Comparison of ENCODE assay signal across 20 cellular contexts in the genomic region with DNA sequence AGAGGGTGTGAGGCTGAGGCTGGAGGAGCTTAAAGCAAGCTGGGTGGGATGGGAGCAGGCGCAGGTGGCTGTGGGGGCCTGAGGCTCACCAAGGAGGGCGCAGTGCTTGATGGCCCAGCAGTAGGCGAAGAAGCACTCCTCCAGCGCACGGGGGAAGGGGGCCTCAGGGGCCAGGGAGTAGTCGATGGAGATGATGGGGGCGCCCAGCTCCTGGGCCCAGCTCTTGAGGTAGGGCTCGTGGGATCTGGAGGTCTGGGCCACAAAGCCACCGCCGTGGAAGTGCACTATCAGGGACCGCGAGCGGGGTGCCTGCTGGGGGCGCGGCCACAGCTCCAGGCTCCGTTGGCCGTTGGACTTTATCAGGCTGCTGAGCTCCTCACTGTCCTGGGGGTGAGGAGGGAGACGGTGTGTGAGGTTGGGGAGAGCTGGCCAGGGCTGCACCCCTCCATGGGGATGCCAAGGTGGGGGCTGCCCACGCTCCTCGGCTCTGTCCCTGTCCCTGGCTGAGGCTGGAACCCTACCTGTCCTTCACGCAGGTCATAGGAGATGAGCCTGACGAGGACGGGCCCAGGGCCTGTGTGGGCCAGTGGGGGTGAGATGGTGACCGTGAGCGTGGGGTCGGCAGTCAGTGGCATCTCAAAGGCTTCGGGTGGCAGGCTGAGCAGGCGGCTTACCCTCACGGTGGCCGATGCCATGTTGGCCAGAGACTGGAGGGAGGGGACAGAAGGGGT. TPM values are rescaled to one million over a fixed set of nuclear protein-coding genes. Genes with fewer than 3 reads are reported as not detected.
DNase-seq lines count a peak whose midpoint lies in the region; ATAC-seq and TF ChIP-seq lines count a peak whose summit lies in the region.
"Had no signal": no experiment of that assay in that cellular context is flagged by ENCODE, and none has a peak within 500 bp of the region (broad histone marks: within the 10 kb centered on the region; RNA-seq: fewer than 3 reads in every experiment).

No MANE protein-coding gene starts in this region.

- intact Hi-C loops in vagina (cut with DNase I): no loop called here

- no peaks in the 10 kb centered on the region for H3K27me3 Mint-ChIP-seq in neural crest cell (ENCODE audit: low read depth)

- no peaks in the 10 kb centered on the region for H3K9me3 Mint-ChIP-seq in neural crest cell
- H3K9me3 Mint-ChIP-seq: CD14-positive monocyte; CD8-positive, alpha-beta T cell had no signal

- peaks cover 14% of the 10 kb centered on the region for H3K4me1 Mint-ChIP-seq in neural crest cell

- no peak overlapping the region for H3K9ac ChIP-seq in SK-N-SH

- H3K4me3 ChIP-seq in SK-N-SH (ENCODE audit: low read depth in 2 of 2, low read length in 1 of 2): no peak overlapping the region
- no peak overlapping the region for H3K4me3 ChIP-seq in vagina
- H3K4me3 ChIP-seq: GM23338 had no signal

- TF ChIP-seq CTCF in SK-N-SH (IDR thresholded peaks at IDR 0.05) (no peak), neural crest cell (conservative IDR thresholded peaks at IDR 0.05) (no peak), vagina (IDR thresholded peaks at IDR 0.05) (no peak)

- H3K79me2 ChIP-seq in SK-N-SH (ENCODE audit: insufficient read depth): no peaks in the 10 kb centered on the region

- H3K4me1 ChIP-seq in SK-N-SH (ENCODE audit: control insufficient read depth in 1 of 2, insufficient read depth in 2 of 2, low read depth in 1 of 2, low read length in 1 of 2) (peaks cover 0 to 22% of the 10 kb centered on the region in 2 experiments; a peak in 1 of 4 replicates), vagina (peaks cover 10% of the 10 kb centered on the region)

- 96% methylated on average over 27 of the region's 30 CpGs for WGBS in SK-N-SH (ENCODE audit: low lambda C conversion rate)

- no peak overlapping the region for H3K4me2 ChIP-seq in SK-N-SH
- H3K4me2 ChIP-seq: GM23338 had no signal

- H2AFZ ChIP-seq in SK-N-SH (ENCODE audit: low read depth): no peak overlapping the region
- H2AFZ ChIP-seq: GM23338 had no signal

- H3K27ac Mint-ChIP-seq in neural crest cell (ENCODE audit: unreplicated experiment): peak overlapping the region; percentile 57
- H3K27ac Mint-ChIP-seq: CD8-positive, alpha-beta T cell; GM23338 had no signal

- no peak for TF ChIP-seq RAD21 in SK-N-SH (IDR thresholded peaks at IDR 0.05; ENCODE audit: low read length)

- H3K27ac ChIP-seq in SK-N-SH (ENCODE audit: low read depth in 2 of 2, low read length in 1 of 2) (no peak overlapping the region), substantia nigra (ENCODE audit: low read depth, low read length, poor library complexity, severe bottlenecking) (peak overlapping the region; percentile 11), vagina (no peak overlapping the region)
- H3K27ac ChIP-seq: 22Rv1 had no signal

- no peak for TF ChIP-seq POLR2A in vagina (IDR thresholded peaks at IDR 0.05)

- peaks cover 4% of the 10 kb centered on the region for H3K36me3 Mint-ChIP-seq in neural crest cell (ENCODE audit: low read depth)

- H4K20me1 ChIP-seq in SK-N-SH (ENCODE audit: insufficient read depth): no peaks in the 10 kb centered on the region

- CTCF ChIA-PET in SK-N-SH (lab: Yijun Ruan, JAX): interaction anchor here (1.6 kb wide), 2 partner anchors 13 to 31 kb away, joined by 4 to 6 read pairs; no protein-coding TSS in a partner anchor

- H3K9me3 ChIP-seq in SK-N-SH (no peaks in the 10 kb centered on the region), vagina (no peaks in the 10 kb centered on the region)

- no peaks in the 10 kb centered on the region for H3F3A ChIP-seq in SK-N-SH (replicated peaks; ENCODE audit: insufficient read depth)

- no peak overlapping the region for H3K4me3 Mint-ChIP-seq in neural crest cell
- H3K4me3 Mint-ChIP-seq: CD14-positive monocyte; CD8-positive, alpha-beta T cell; GM23338 had no signal

- POLR2A ChIA-PET in SK-N-SH (lab: Yijun Ruan, JAX): no interaction called here

- H3K9me2 ChIP-seq in SK-N-SH: no peaks in the 10 kb centered on the region

- ATAC-seq in SK-N-SH treated with all-trans-retinoic acid at 6 μM for 48 hours (no peak), GM21619 (IDR thresholded peaks at IDR 0.05; ENCODE audit: unreplicated experiment) (no peak)
- ATAC-seq: CD8-positive, alpha-beta T cell; GM23338; HepG2 had no signal

- H3K36me3 ChIP-seq in SK-N-SH (replicated peaks in 1 of 2; ENCODE audit: control insufficient read depth in 1 of 2, insufficient read depth in 2 of 2, low read length in 1 of 2) (peaks cover 0 to 7% of the 10 kb centered on the region in 2 experiments), vagina (no peaks in the 10 kb centered on the region)

- no peaks in the 10 kb centered on the region for H3K27me3 ChIP-seq in SK-N-SH (ENCODE audit: insufficient read depth)
- H3K27me3 ChIP-seq in vagina: no peaks in the 10 kb centered on the region

- no peak for TF ChIP-seq EP300 in SK-N-SH (IDR thresholded peaks at IDR 0.05; ENCODE audit: borderline replicate concordance in 1 of 2, low read depth in 1 of 2, low read length in 1 of 2)

- DNase-seq in SK-N-SH (peak; percentile 24), epidermal melanocyte (ENCODE audit: insufficient read length, low spot score) (peak; percentile 11), neural crest cell (ENCODE audit: low read depth, low spot score) (no peak), substantia nigra (lab: John Stamatoyannopoulos, UW) (no peak), vagina (ENCODE audit: extremely low spot score in 2 of 2) (no peak), HuH-7.5 (ENCODE audit: low spot score) (no peak)
- DNase-seq: CD8-positive, alpha-beta T cell; COR-L47; DMS153; DMS79 treated with DMSO at 0.1 percent for 48 hours; EL; HCEC 1CT had no signal

TF ChIP-seq in SK-N-SH, 30 proteins besides CTCF, POLR2A, EP300 and RAD21 (continues in another document):
- TF ChIP-seq, protein P1, sequence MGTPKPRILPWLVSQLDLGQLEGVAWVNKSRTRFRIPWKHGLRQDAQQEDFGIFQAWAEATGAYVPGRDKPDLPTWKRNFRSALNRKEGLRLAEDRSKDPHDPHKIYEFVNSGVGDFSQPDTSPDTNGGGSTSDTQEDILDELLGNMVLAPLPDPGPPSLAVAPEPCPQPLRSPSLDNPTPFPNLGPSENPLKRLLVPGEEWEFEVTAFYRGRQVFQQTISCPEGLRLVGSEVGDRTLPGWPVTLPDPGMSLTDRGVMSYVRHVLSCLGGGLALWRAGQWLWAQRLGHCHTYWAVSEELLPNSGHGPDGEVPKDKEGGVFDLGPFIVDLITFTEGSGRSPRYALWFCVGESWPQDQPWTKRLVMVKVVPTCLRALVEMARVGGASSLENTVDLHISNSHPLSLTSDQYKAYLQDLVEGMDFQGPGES (IDR thresholded peaks at IDR 0.05; ENCODE audit: low read depth, low read length): no peak
- no peak for TF ChIP-seq RXRA (IDR thresholded peaks at IDR 0.05; ENCODE audit: borderline replicate concordance, low read depth)
- TF ChIP-seq MXI1 (IDR thresholded peaks at IDR 0.05; ENCODE audit: low read depth, low read length): no peak
- no peak for TF ChIP-seq USF1 (IDR thresholded peaks at IDR 0.05; ENCODE audit: borderline replicate concordance, low read depth)
- TF ChIP-seq NFIC (IDR thresholded peaks at IDR 0.05; ENCODE audit: borderline replicate concordance): no peak
- no peak for TF ChIP-seq POLR2AphosphoS5 (IDR thresholded peaks at IDR 0.05; ENCODE audit: low read depth, low read length)
- no peak for TF ChIP-seq YY1 (IDR thresholded peaks at IDR 0.05; ENCODE audit: low read depth)

TF ChIP-seq in SK-N-SH treated with all-trans-retinoic acid at 6 μM for 48 hours, 23 proteins besides CTCF, POLR2A, EP300 and RAD21:
- no peak for TF ChIP-seq ZNF8 (CRISPR knock-in tag; IDR thresholded peaks at IDR 0.05)
TF ChIP-seq in SK-N-SH treated with all-trans-retinoic acid at 6 μM for 48 hours: peak in this region for 0.

RNA-seq across cellular contexts. Expression of gene CNFN, which starts 17.2 kb away (rescaled TPM):
- 2.3 and 4.5 TPM in 2 replicates for polyA plus RNA-seq in SK-N-SH (2012; rRNA removed)
- 1.4 and 2.9 TPM in 2 replicates for polyA plus RNA-seq in SK-N-SH (2012; cell fraction: cytosol; rRNA removed)
- polyA plus RNA-seq in SK-N-SH (2012; cell fraction: nucleus; rRNA removed): 0.80 and 4.0 TPM in 2 replicates
- total RNA-seq in neural crest cell: 2.2 and 3.6 TPM in 2 replicates
- 106 TPM for total RNA-seq in vagina
- total RNA-seq: A673; CD8-positive, alpha-beta T cell had no signal

RNA-seq across cellular contexts. Expression of gene LIPE, which starts 19.9 kb away (rescaled TPM):
- 3.2 and 4.4 TPM in 2 replicates for polyA plus RNA-seq in SK-N-SH (2012; rRNA removed)
- 1.4 and 3.0 TPM in 2 replicates for polyA plus RNA-seq in SK-N-SH (2012; cell fraction: cytosol; rRNA removed)
- polyA plus RNA-seq in SK-N-SH (2012; cell fraction: nucleus; rRNA removed): 5.1 and 5.2 TPM in 2 replicates
- total RNA-seq in neural crest cell: 24.5 and 29.1 TPM in 2 replicates
- total RNA-seq in vagina: 102 TPM
- total RNA-seq: HepG2 had no signal
- polyA plus RNA-seq: CD14-positive monocyte, HepG2 had no signal

RNA-seq across cellular contexts. Expression of gene CXCL17, which starts 35.5 kb away (rescaled TPM):
- polyA plus RNA-seq in SK-N-SH (2012; rRNA removed): not detected in 2 replicates
- not detected in 2 replicates for polyA plus RNA-seq in SK-N-SH (2012; cell fraction: cytosol; rRNA removed)
- polyA plus RNA-seq in SK-N-SH (2012; cell fraction: nucleus; rRNA removed): not detected in 2 replicates
- total RNA-seq in neural crest cell (not detected in 2 replicates), vagina (2.9 TPM)
- total RNA-seq: A673; CD8-positive, alpha-beta T cell; GM23338; HepG2 had no signal
- polyA plus RNA-seq: BJ, CD14-positive monocyte had no signal

Comparison
In these comparisons a context has a peak if more than half of its experiments do, and no peak if none do; other contexts are left out.
1. DNase-seq: peak in SK-N-SH (single experiment) and epidermal melanocyte (single experiment); none in neural crest cell (single experiment), substantia nigra (0 of 49), vagina (0 of 2) and HuH-7.5 (single experiment).
2. RNA of gene CNFN, which starts 17.2 kb away (total RNA-seq): 106 TPM in vagina (single experiment); 2.2 to 3.6 TPM in neural crest cell; every median in the first group is over 10 times any median in the second.